26 cellular contexts compared by ENCODE assay signal in genomic region chr1:121448851-121449250, GRCh38.
A peak's percentile ranks its signal among the peaks of the same experiment; 100 is the strongest.
DNase-seq lines count a peak whose midpoint lies in the region; ATAC-seq and TF ChIP-seq lines count a peak whose summit lies in the region.
"Had no signal": no experiment of that assay in that cellular context is flagged by ENCODE, and none has a peak within 500 bp of the region (broad histone marks: within the 10 kb centered on the region; RNA-seq: fewer than 3 reads in every experiment).

No MANE protein-coding gene starts in this region.

- H3K9me3 Mint-ChIP-seq in activated CD4-positive, alpha-beta T cell treated with anti-CD3 and anti-CD28 coated beads, Interleukin-2, amount 10 ng/mL, durations not matched to agents 24 days and 14 days = peaks cover 16% of the 10 kb centered on the region
- H3K9me3 Mint-ChIP-seq in activated T-helper 17 cell treated with anti-CD3 and anti-CD28 coated beads, Interleukin-2, amount 50 U/mL, for 72 hours = no peaks in the 10 kb centered on the region
- H3K9me3 Mint-ChIP-seq in type B pancreatic cell = no peaks in the 10 kb centered on the region
- H3K9me3 Mint-ChIP-seq: CD14-positive monocyte; CD8-positive, alpha-beta memory T cell had no signal

- no peaks in the 10 kb centered on the region for H3F3A ChIP-seq in OCI-LY1 (ENCODE audit: insufficient read depth, low read length)

- H2AFZ ChIP-seq in Karpas-422 (ENCODE audit: low read length) (no peak overlapping the region), OCI-LY1 (ENCODE audit: low read length) (no peak overlapping the region)

- H3K4me1 Mint-ChIP-seq in activated CD4-positive, alpha-beta T cell treated with anti-CD3 and anti-CD28 coated beads, Interleukin-2, amount 10 ng/mL, durations not matched to agents 24 days and 14 days = peaks cover 24% of the 10 kb centered on the region
- peaks cover 10% of the 10 kb centered on the region for H3K4me1 Mint-ChIP-seq in activated T-helper 17 cell treated with anti-CD3 and anti-CD28 coated beads, Interleukin-2, amount 50 U/mL, for 72 hours
- no peaks in the 10 kb centered on the region for H3K4me1 Mint-ChIP-seq in type B pancreatic cell (ENCODE audit: unreplicated experiment)

- no peaks in the 10 kb centered on the region for H4K20me1 ChIP-seq in Karpas-422 (ENCODE audit: insufficient read depth, low read depth, low read length)
- no peaks in the 10 kb centered on the region for H4K20me1 ChIP-seq in OCI-LY1 (ENCODE audit: insufficient read depth, low read length)
- H4K20me1 ChIP-seq: BLaER1 had no signal

- peaks cover 77% of the 10 kb centered on the region for H3K4me1 ChIP-seq in Karpas-422 (ENCODE audit: low read length)
- peaks cover 16% of the 10 kb centered on the region for H3K4me1 ChIP-seq in OCI-LY1 (ENCODE audit: insufficient read depth, low read length, severe bottlenecking)
- H3K4me1 ChIP-seq: BE2C, BLaER1 had no signal

- H3K9me3 ChIP-seq in Karpas-422 (ENCODE audit: low read length) (no peaks in the 10 kb centered on the region), OCI-LY1 (ENCODE audit: low read length) (no peaks in the 10 kb centered on the region)
- H3K9me3 ChIP-seq: BE2C, BLaER1 had no signal

- H3K79me2 ChIP-seq in Karpas-422 (ENCODE audit: low read length) (no peaks in the 10 kb centered on the region), OCI-LY1 (ENCODE audit: insufficient read depth, low read length) (no peaks in the 10 kb centered on the region)

- H3K27me3 Mint-ChIP-seq in activated CD4-positive, alpha-beta T cell treated with anti-CD3 and anti-CD28 coated beads, Interleukin-2, amount 10 ng/mL, durations not matched to agents 24 days and 14 days = peaks cover 5% of the 10 kb centered on the region
- H3K27me3 Mint-ChIP-seq in activated T-helper 17 cell treated with anti-CD3 and anti-CD28 coated beads, Interleukin-2, amount 50 U/mL, for 72 hours = no peaks in the 10 kb centered on the region
- no peaks in the 10 kb centered on the region for H3K27me3 Mint-ChIP-seq in type B pancreatic cell
- H3K27me3 Mint-ChIP-seq: CD4-positive, alpha-beta memory T cell; CD4-positive, CD25-positive, alpha-beta regulatory T cell; CD8-positive, alpha-beta memory T cell had no signal

- no peak overlapping the region for H3K4me3 Mint-ChIP-seq in activated CD4-positive, alpha-beta T cell treated with anti-CD3 and anti-CD28 coated beads, Interleukin-2, amount 10 ng/mL, durations not matched to agents 24 days and 14 days
- no peak overlapping the region for H3K4me3 Mint-ChIP-seq in activated T-helper 17 cell treated with anti-CD3 and anti-CD28 coated beads, Interleukin-2, amount 50 U/mL, for 72 hours
- H3K4me3 Mint-ChIP-seq in type B pancreatic cell = no peak overlapping the region
- H3K4me3 Mint-ChIP-seq: CD14-positive monocyte; CD4-positive, alpha-beta memory T cell; CD4-positive, CD25-positive, alpha-beta regulatory T cell; CD8-positive, alpha-beta memory T cell had no signal

- peak; percentile 72 for ATAC-seq in activated T-helper 17 cell treated with anti-CD3 and anti-CD28 coated beads, Interleukin-2, amount 50 U/mL, for 72 hours (replicated peaks)
- ATAC-seq: GM12878 had no signal

- intact Hi-C loops in activated CD4-positive, alpha-beta T cell treated with anti-CD3 and anti-CD28 coated beads, Interleukin-2, amount 10 ng/mL, durations not matched to agents 24 days and 14 days (cut with micrococcal nuclease) = no loop called here

- no peaks in the 10 kb centered on the region for H3K36me3 ChIP-seq in Karpas-422 (ENCODE audit: insufficient read depth, low read length)
- no peaks in the 10 kb centered on the region for H3K36me3 ChIP-seq in OCI-LY1 (ENCODE audit: insufficient read depth, low read length)
- H3K36me3 ChIP-seq: BE2C, BLaER1 had no signal

- peak; percentile 34 for DNase-seq in activated CD4-positive, alpha-beta T cell treated with anti-CD3 and anti-CD28 coated beads, Interleukin-2, amount 10 ng/mL, durations not matched to agents 24 days and 14 days
- DNase-seq in activated CD4-positive, alpha-beta T cell treated with anti-CD3 and anti-CD28 coated beads, Interleukin-2, amount 50 U/mL, for 48 hours = no peak
- DNase-seq in Karpas-422 = no peak
- DNase-seq in NCI-H1417 (lab: John Stamatoyannopoulos, UW) = no peak
- no peak for DNase-seq in type B pancreatic cell (ENCODE audit: extremely low spot score, unreplicated experiment)
- no peak for DNase-seq in activated naive CD4-positive, alpha-beta T cell treated with anti-CD3 and anti-CD28 coated beads, Interleukin-2, amount 50 U/mL, for 16 hours
- DNase-seq: 8988T; ACHN; BE2C; C1 segment of cervical spinal cord; CD4-positive, alpha-beta memory T cell; CD4-positive, CD25-positive, alpha-beta regulatory T cell; CD8-positive, alpha-beta memory T cell; COR-L47; DMS 273 treated with DMSO at 0.1 percent for 48 hours; DMS153; DMS53; DMS79; DND-41; EL; GDM1 had no signal

- no peak for TF ChIP-seq CTCF in OCI-LY1 (IDR thresholded peaks at IDR 0.05; ENCODE audit: low read length)
- no peak for TF ChIP-seq CTCF in type B pancreatic cell (conservative IDR thresholded peaks at IDR 0.05)

- H3K36me3 Mint-ChIP-seq in activated CD4-positive, alpha-beta T cell treated with anti-CD3 and anti-CD28 coated beads, Interleukin-2, amount 10 ng/mL, durations not matched to agents 24 days and 14 days (ENCODE audit: low read depth) = peaks cover 2% of the 10 kb centered on the region
- no peaks in the 10 kb centered on the region for H3K36me3 Mint-ChIP-seq in activated T-helper 17 cell treated with anti-CD3 and anti-CD28 coated beads, Interleukin-2, amount 50 U/mL, for 72 hours (ENCODE audit: low read depth)
- no peaks in the 10 kb centered on the region for H3K36me3 Mint-ChIP-seq in type B pancreatic cell
- H3K36me3 Mint-ChIP-seq: CD14-positive monocyte; CD4-positive, alpha-beta memory T cell; CD4-positive, CD25-positive, alpha-beta regulatory T cell had no signal

- H3K4me2 ChIP-seq in Karpas-422 (ENCODE audit: low read depth, low read length, poor library complexity, severe bottlenecking) = no peak overlapping the region
- no peak overlapping the region for H3K4me2 ChIP-seq in OCI-LY1 (ENCODE audit: low read length)
- H3K4me2 ChIP-seq: BLaER1 had no signal

- no peak overlapping the region for H3K4me3 ChIP-seq in Karpas-422 (ENCODE audit: low read length)
- no peak overlapping the region for H3K4me3 ChIP-seq in OCI-LY1 (ENCODE audit: low read depth, low read length, poor library complexity, severe bottlenecking)
- H3K4me3 ChIP-seq: BLaER1, GM12878 had no signal

- H3K27ac ChIP-seq in Karpas-422 (ENCODE audit: low read length) = peak overlapping the region; percentile 85
- H3K27ac ChIP-seq in OCI-LY1 (ENCODE audit: low read depth, low read length, poor library complexity, severe bottlenecking) = peak overlapping the region; percentile 55
- H3K27ac ChIP-seq: BLaER1 had no signal

- H3K9ac ChIP-seq in Karpas-422 (ENCODE audit: low read length) = no peak overlapping the region
- no peak overlapping the region for H3K9ac ChIP-seq in OCI-LY1 (ENCODE audit: low read length)
- H3K9ac ChIP-seq: BLaER1 had no signal

- no peaks in the 10 kb centered on the region for H3K27me3 ChIP-seq in Karpas-422 (ENCODE audit: low read length)
- H3K27me3 ChIP-seq in OCI-LY1 (ENCODE audit: insufficient read depth, low read length) = no peaks in the 10 kb centered on the region
- H3K27me3 ChIP-seq: BE2C, BLaER1 had no signal

- H3K9me2 ChIP-seq in Karpas-422 (replicated peaks; ENCODE audit: insufficient read depth, low read length) = no peaks in the 10 kb centered on the region
- no peaks in the 10 kb centered on the region for H3K9me2 ChIP-seq in OCI-LY1 (ENCODE audit: low read depth, low read length)

- no peak overlapping the region for H3K27ac Mint-ChIP-seq in activated CD4-positive, alpha-beta T cell treated with anti-CD3 and anti-CD28 coated beads, Interleukin-2, amount 10 ng/mL, durations not matched to agents 24 days and 14 days
- H3K27ac Mint-ChIP-seq in activated T-helper 17 cell treated with anti-CD3 and anti-CD28 coated beads, Interleukin-2, amount 50 U/mL, for 72 hours = no peak overlapping the region
- no peak overlapping the region for H3K27ac Mint-ChIP-seq in type B pancreatic cell
- H3K27ac Mint-ChIP-seq: CD14-positive monocyte had no signal
